In the genomic region with DNA sequence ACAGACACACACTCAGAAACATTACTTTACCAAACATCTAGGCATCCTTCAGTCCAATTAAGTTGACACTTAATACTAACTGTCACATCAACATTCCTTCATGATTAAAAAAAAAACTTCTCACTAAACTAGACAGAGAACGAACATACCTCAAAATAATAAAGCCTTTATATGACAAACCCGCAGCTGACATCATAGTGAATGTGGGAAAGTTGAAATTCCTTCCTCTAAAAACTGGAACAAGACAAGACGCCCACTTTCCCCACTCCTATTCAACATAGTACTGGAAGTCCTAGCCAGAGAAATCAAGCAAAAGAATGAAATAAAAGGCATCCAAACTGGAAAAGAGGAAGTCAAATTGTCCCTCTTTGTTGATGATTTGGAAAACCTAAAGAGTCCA, we compare ENCODE assay signal across 25 cellular contexts.
"Had no signal": no experiment of that assay in that cellular context is flagged by ENCODE, and none has a peak within 500 bp of the region (broad histone marks: within the 10 kb centered on the region; RNA-seq: fewer than 3 reads in every experiment).

No MANE protein-coding gene starts in this region.

- ATAC-seq: activated CD4-positive, CD25-positive, alpha-beta regulatory T cell treated with anti-CD3 and anti-CD28 coated beads, Interleukin-2, amount 50 U/mL, for 24 hours; activated CD8-positive, alpha-beta T cell treated with anti-CD3 and anti-CD28 coated beads for 36 hours; activated T-cell treated with anti-CD3 and anti-CD28 coated beads, Interleukin-2, amount 50 U/mL, for 72 hours had no signal

- H3K4me3 ChIP-seq: adrenal gland, cardiac muscle cell, Peyer's patch, SJSA1 had no signal

- H3K9me3 ChIP-seq: adrenal gland, Peyer's patch had no signal

- H3K27me3 ChIP-seq: adrenal gland, cardiac muscle cell, Peyer's patch, SJSA1 had no signal

- H3K27me3 Mint-ChIP-seq: activated CD8-positive, alpha-beta T cell treated with anti-CD3 and anti-CD28 coated beads for 36 hours; activated naive CD4-positive, alpha-beta T cell treated with anti-CD3 and anti-CD28 coated beads, Interleukin-2, amount 10 ng/mL, durations not matched to agents 7 days and 5 days; activated naive CD8-positive, alpha-beta T cell treated with anti-CD3 and anti-CD28 coated beads, Interleukin-2, amount 10 ng/mL, durations not matched to agents 7 days and 5 days; brain had no signal

- H3K4me1 Mint-ChIP-seq: activated naive CD4-positive, alpha-beta T cell treated with anti-CD3 and anti-CD28 coated beads, Interleukin-2, amount 10 ng/mL, durations not matched to agents 7 days and 5 days; activated naive CD8-positive, alpha-beta T cell treated with anti-CD3 and anti-CD28 coated beads, Interleukin-2, amount 10 ng/mL, durations not matched to agents 7 days and 5 days; brain had no signal

- DNase-seq: activated CD4-positive, alpha-beta T cell treated with anti-CD3 and anti-CD28 coated beads for 4 hours; activated CD8-positive, alpha-beta memory T cell treated with anti-CD3 and anti-CD28 coated beads, Interleukin-2, amount 50 U/mL, for 4 hours; activated CD8-positive, alpha-beta T cell treated with anti-CD3 and anti-CD28 coated beads for 36 hours; activated gamma-delta T cell treated with Interleukin-2 at 50 U/mL for 16 hours; activated naive CD4-positive, alpha-beta T cell treated with anti-CD3 and anti-CD28 coated beads, Interleukin-2, amount 10 ng/mL, durations not matched to agents 7 days and 5 days; activated naive CD8-positive, alpha-beta T cell treated with anti-CD3 and anti-CD28 coated beads, Interleukin-2, amount 10 ng/mL, durations not matched to agents 7 days and 5 days; activated T-cell treated with anti-CD3 and anti-CD28 coated beads, Interleukin-2, amount 50 U/mL, for 72 hours; adrenal gland; aorta; MM.1S; NCI-H1105; NCI-H1436; NCI-H1694 treated with DMSO at 0.1 percent for 48 hours; NCI-H2081; NCI-H510A treated with DMSO at 0.1 percent for 48 hours; NCI-H69; NK-92 treated with Interleukin-12 subunit alpha and Interleukin-12 subunit beta, amount 100 ng/mL, for 24 hours; Peyer's patch; SHP77 had no signal

- H3K4me3 Mint-ChIP-seq: activated CD8-positive, alpha-beta T cell treated with anti-CD3 and anti-CD28 coated beads for 36 hours; activated naive CD4-positive, alpha-beta T cell treated with anti-CD3 and anti-CD28 coated beads, Interleukin-2, amount 10 ng/mL, durations not matched to agents 7 days and 5 days; activated naive CD8-positive, alpha-beta T cell treated with anti-CD3 and anti-CD28 coated beads, Interleukin-2, amount 10 ng/mL, durations not matched to agents 7 days and 5 days; activated T-cell treated with anti-CD3 and anti-CD28 coated beads, Interleukin-2, amount 50 U/mL, for 72 hours; brain; T-helper 1 cell treated with Interleukin-12 subunit alpha and Interleukin-12 subunit beta and Interleukin-4 antibody, amounts not matched to agents 30 μg/mL and 1 μg/mL, for 36 hours had no signal

- H3K27ac Mint-ChIP-seq: activated CD8-positive, alpha-beta T cell treated with anti-CD3 and anti-CD28 coated beads for 36 hours; activated naive CD4-positive, alpha-beta T cell treated with anti-CD3 and anti-CD28 coated beads, Interleukin-2, amount 10 ng/mL, durations not matched to agents 7 days and 5 days; activated naive CD8-positive, alpha-beta T cell treated with anti-CD3 and anti-CD28 coated beads, Interleukin-2, amount 10 ng/mL, durations not matched to agents 7 days and 5 days; activated T-cell treated with anti-CD3 and anti-CD28 coated beads, Interleukin-2, amount 50 U/mL, for 72 hours; activated T-helper 2 cell treated with anti-CD3 and anti-CD28 coated beads, Interferon-gamma antibody, Interleukin-2, Interleukin-4, amounts not matched to agents 10 μg/mL and 5 μg/mL and 100 μg/mL, durations not matched to agents 14 hours and 24 hours and 36 hours; brain; T-helper 1 cell treated with Interleukin-12 subunit alpha and Interleukin-12 subunit beta and Interleukin-4 antibody, amounts not matched to agents 30 μg/mL and 1 μg/mL, for 36 hours had no signal

- H3K36me3 Mint-ChIP-seq: activated naive CD4-positive, alpha-beta T cell treated with anti-CD3 and anti-CD28 coated beads, Interleukin-2, amount 10 ng/mL, durations not matched to agents 7 days and 5 days; activated naive CD8-positive, alpha-beta T cell treated with anti-CD3 and anti-CD28 coated beads, Interleukin-2, amount 10 ng/mL, durations not matched to agents 7 days and 5 days; brain had no signal

- H3K4me1 ChIP-seq: adrenal gland, Peyer's patch had no signal

- H3K27ac ChIP-seq: adrenal gland, cardiac muscle cell, Peyer's patch, SJSA1 had no signal

- H3K36me3 ChIP-seq: adrenal gland, cardiac muscle cell, Peyer's patch, SJSA1 had no signal

- H3K9me3 Mint-ChIP-seq: activated CD8-positive, alpha-beta T cell treated with anti-CD3 and anti-CD28 coated beads for 36 hours; activated naive CD4-positive, alpha-beta T cell treated with anti-CD3 and anti-CD28 coated beads, Interleukin-2, amount 10 ng/mL, durations not matched to agents 7 days and 5 days; activated T-helper 2 cell treated with anti-CD3 and anti-CD28 coated beads, Interferon-gamma antibody, Interleukin-2, Interleukin-4, amounts not matched to agents 10 μg/mL and 5 μg/mL and 100 μg/mL, durations not matched to agents 14 hours and 24 hours and 36 hours had no signal
